23 cellular contexts compared by ENCODE assay signal in genomic region chr10:44820094-44820493, GRCh38.
DNase-seq lines count a peak whose midpoint lies in the region; ATAC-seq and TF ChIP-seq lines count a peak whose summit lies in the region.
"Had no signal": no experiment of that assay in that cellular context is flagged by ENCODE, and none has a peak within 500 bp of the region (broad histone marks: within the 10 kb centered on the region; RNA-seq: fewer than 3 reads in every experiment).

No MANE protein-coding gene starts in this region.

- H3K27ac ChIP-seq in BLaER1 (peak overlapping the region; percentile 96; the same call in 1 of the 2 replicates), HEK293 (ENCODE audit: extremely low read depth, low read depth, low read length) (no peak overlapping the region), upper lobe of right lung (no peak overlapping the region)
- H3K27ac ChIP-seq: 22Rv1, A549, C4-2B had no signal

- peaks cover 3 to 10% of the 10 kb centered on the region in 2 donors for H3K27me3 Mint-ChIP-seq in natural killer cell treated with Interleukin-12 subunit alpha and Interleukin-12 subunit beta and Interleukin-15 and Interleukin-18, amount 100 ng/mL, for 72 hours
- H3K27me3 Mint-ChIP-seq: B cell had no signal

- H3K4me3 ChIP-seq in BLaER1 (no peak overlapping the region), HEK293 (ENCODE audit: low read depth, low read length) (no peak overlapping the region), upper lobe of right lung (no peak overlapping the region)
- H3K4me3 ChIP-seq: A549, GM12878 had no signal

- H3K27me3 ChIP-seq in BLaER1 (no peaks in the 10 kb centered on the region), upper lobe of right lung (no peaks in the 10 kb centered on the region)

- H3K9me3 Mint-ChIP-seq in natural killer cell treated with Interleukin-12 subunit alpha and Interleukin-12 subunit beta and Interleukin-15 and Interleukin-18, amount 100 ng/mL, for 72 hours = no peaks in the 10 kb centered on the region
- H3K9me3 Mint-ChIP-seq: CD4-positive, alpha-beta memory T cell; CD8-positive, alpha-beta memory T cell had no signal

- TF ChIP-seq CTCF in HEK293 (tag by site-specific recombination; IDR thresholded peaks at IDR 0.05) (no peak), upper lobe of right lung (IDR thresholded peaks at IDR 0.05) (no peak)

- H4K20me1 ChIP-seq in BLaER1 = no peaks in the 10 kb centered on the region

- H3K4me3 Mint-ChIP-seq in natural killer cell treated with Interleukin-12 subunit alpha and Interleukin-12 subunit beta and Interleukin-15 and Interleukin-18, amount 100 ng/mL, for 72 hours = no peak overlapping the region
- H3K4me3 Mint-ChIP-seq: B cell; CD4-positive, alpha-beta memory T cell; CD8-positive, alpha-beta memory T cell had no signal

- H3K4me1 ChIP-seq in BLaER1 (peaks cover 70% of the 10 kb centered on the region), HEK293 (ENCODE audit: control insufficient read depth, insufficient read depth, low read length) (no peaks in the 10 kb centered on the region), upper lobe of right lung (no peaks in the 10 kb centered on the region)
- H3K4me1 ChIP-seq: A549 had no signal

- H3K4me1 Mint-ChIP-seq in natural killer cell treated with Interleukin-12 subunit alpha and Interleukin-12 subunit beta and Interleukin-15 and Interleukin-18, amount 100 ng/mL, for 72 hours (ENCODE audit: low read depth in 2 of 2) = no peaks in the 10 kb centered on the region
- H3K4me1 Mint-ChIP-seq: B cell; CD4-positive, alpha-beta memory T cell; CD8-positive, alpha-beta memory T cell had no signal

- no peak overlapping the region for H3K27ac Mint-ChIP-seq in natural killer cell treated with Interleukin-12 subunit alpha and Interleukin-12 subunit beta and Interleukin-15 and Interleukin-18, amount 100 ng/mL, for 72 hours
- H3K27ac Mint-ChIP-seq: B cell; CD4-positive, alpha-beta memory T cell; CD8-positive, alpha-beta memory T cell had no signal

- CTCF ChIA-PET in HEK293 (lab: Yijun Ruan, JAX) = no interaction called here

- ATAC-seq in natural killer cell treated with Interleukin-12 subunit alpha and Interleukin-12 subunit beta and Interleukin-15 and Interleukin-18, amount 100 ng/mL, for 72 hours = peak; percentile 43 to 52
- ATAC-seq in upper lobe of right lung (peak; percentile 20), HG02885 (IDR thresholded peaks at IDR 0.05; ENCODE audit: poor library complexity, unreplicated experiment) (no peak), HG03521 (IDR thresholded peaks at IDR 0.05; ENCODE audit: unreplicated experiment) (no peak)
- ATAC-seq: A549, GM12878 had no signal

- H3K9me3 ChIP-seq in BLaER1 = peaks cover 10% of the 10 kb centered on the region; the same call in 1 of the 2 replicates
- H3K9me3 ChIP-seq in HEK293 (ENCODE audit: control insufficient read depth, insufficient read depth, low read depth, low read length) = no peaks in the 10 kb centered on the region
- no peaks in the 10 kb centered on the region for H3K9me3 ChIP-seq in upper lobe of right lung
- H3K9me3 ChIP-seq: A549 had no signal

- intact Hi-C loops in upper lobe of right lung (cut with DNase I) = no loop called here

- no peak for DNase-seq in natural killer cell treated with Interleukin-12 subunit alpha and Interleukin-12 subunit beta and Interleukin-15 and Interleukin-18, amount 100 ng/mL, for 72 hours (ENCODE audit: low spot score)
- DNase-seq in upper lobe of right lung = no peak
- no peak for DNase-seq in SHP77 (lab: John Stamatoyannopoulos, UW)
- DNase-seq: AML-193; CD4-positive, alpha-beta memory T cell; CD8-positive, alpha-beta memory T cell; COR-L47; DMS 273 treated with DMSO at 0.1 percent for 48 hours; DMS153; DMS53; DMS79; DND-41; EL; GDM1 had no signal

- no peak overlapping the region for H3K9ac ChIP-seq in BLaER1

- H3K36me3 ChIP-seq in BLaER1 (no peaks in the 10 kb centered on the region), HEK293 (ENCODE audit: control insufficient read depth in 2 of 2, insufficient read depth in 1 of 2, low read length in 2 of 2) (no peaks in the 10 kb centered on the region), upper lobe of right lung (no peaks in the 10 kb centered on the region)

- no peaks in the 10 kb centered on the region for H3K36me3 Mint-ChIP-seq in natural killer cell treated with Interleukin-12 subunit alpha and Interleukin-12 subunit beta and Interleukin-15 and Interleukin-18, amount 100 ng/mL, for 72 hours
- H3K36me3 Mint-ChIP-seq: CD4-positive, alpha-beta memory T cell; CD8-positive, alpha-beta memory T cell had no signal

- POLR2A ChIA-PET in HEK293 (lab: Yijun Ruan, JAX) = no interaction called here

- H3K4me2 ChIP-seq in BLaER1 = peak overlapping the region; percentile 93
- H3K4me2 ChIP-seq: A549 had no signal

TF ChIP-seq in HEK293, 187 proteins besides CTCF, POLR2A, EP300 and RAD21:
- no peak for TF ChIP-seq GLIS1 (tag by site-specific recombination; IDR thresholded peaks at IDR 0.05)
- no peak for TF ChIP-seq ZNF624 (tag by site-specific recombination; IDR thresholded peaks at IDR 0.05)
- peak; percentile 99 for TF ChIP-seq ZBTB6 (tag by site-specific recombination; IDR thresholded peaks at IDR 0.05)
- no peak for TF ChIP-seq ZNF510 (tag by site-specific recombination; IDR thresholded peaks at IDR 0.05; ENCODE audit: insufficient replicate concordance)

Comparison
In these comparisons a context has a peak if more than half of its experiments do, and no peak if none do; other contexts are left out.
1. ATAC-seq: peak in natural killer cell treated with Interleukin-12 subunit alpha and Interleukin-12 subunit beta and Interleukin-15 and Interleukin-18, amount 100 ng/mL, for 72 hours (2 of 2) and upper lobe of right lung (single experiment); none in HG02885 (single experiment) and HG03521 (single experiment).